15 cellular contexts compared by ENCODE assay signal in the genomic region with DNA sequence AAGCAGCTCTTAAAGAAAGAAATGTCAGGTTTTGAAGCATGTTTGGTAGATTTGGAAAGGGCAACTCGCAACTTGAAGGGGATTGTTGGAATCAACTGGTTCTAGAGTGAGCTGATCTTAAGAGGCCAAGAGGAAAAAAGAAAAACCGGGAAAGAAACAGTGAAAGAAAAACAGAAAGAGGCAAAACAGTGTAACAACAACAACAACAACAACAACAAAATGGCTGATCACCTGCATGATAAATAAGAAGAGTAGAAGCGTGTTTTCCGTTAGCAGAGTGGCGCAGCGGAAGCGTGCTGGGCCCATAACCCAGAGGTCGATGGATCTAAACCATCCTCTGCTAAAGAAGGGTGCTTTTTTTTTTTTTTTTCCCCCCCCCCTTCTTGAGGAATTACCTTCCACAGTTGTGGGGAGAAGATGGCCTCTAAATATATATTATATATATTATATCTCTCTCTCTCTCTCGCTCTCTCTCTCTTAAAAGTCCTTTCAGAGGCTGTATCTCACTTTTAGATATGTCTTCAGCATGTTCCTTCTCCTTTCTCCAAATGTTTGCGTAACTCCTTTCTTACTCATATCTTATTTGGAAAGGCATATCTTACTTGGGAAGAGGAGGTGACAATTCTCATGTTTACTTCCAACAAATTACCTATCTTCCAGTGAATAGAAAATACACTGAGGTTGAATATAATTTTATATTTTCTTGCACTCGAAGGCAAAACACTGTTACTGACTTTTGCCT.
DNase-seq lines count a peak whose midpoint lies in the region; ATAC-seq, FAIRE-seq and TF ChIP-seq lines count a peak whose summit lies in the region.
"Had no signal": no experiment of that assay in that cellular context is flagged by ENCODE, and none has a peak within 500 bp of the region (broad histone marks: within the 10 kb centered on the region; RNA-seq: fewer than 3 reads in every experiment).

No MANE protein-coding gene starts in this region.

- H3K27me3 Mint-ChIP-seq in T-helper 17 cell = peaks cover 38% of the 10 kb centered on the region

- H3K9me3 ChIP-seq in T-helper 17 cell (ENCODE audit: control insufficient read depth, low read length, poor library complexity, severe bottlenecking) (no peaks in the 10 kb centered on the region), iPS-15b (ENCODE audit: control insufficient read depth, insufficient read depth, low read length) (no peaks in the 10 kb centered on the region), sigmoid colon (no peaks in the 10 kb centered on the region)

- TF ChIP-seq EP300 in sigmoid colon (IDR thresholded peaks at IDR 0.05) = no peak

- no peak for FAIRE-seq in GM12891 (lab: Jason Lieb, UNC)
- FAIRE-seq: G401.6 had no signal

- H3K4me1 ChIP-seq in iPS-15b (ENCODE audit: control insufficient read depth, insufficient read depth, low read length) = peaks cover under 1% of the 10 kb centered on the region
- no peaks in the 10 kb centered on the region for H3K4me1 ChIP-seq in sigmoid colon

- peaks cover 39% of the 10 kb centered on the region for H3K27me3 ChIP-seq in iPS-15b (ENCODE audit: control insufficient read depth, insufficient read depth, low read length)
- H3K27me3 ChIP-seq in sigmoid colon = peaks cover 0 to 28% (median 12%) of the 10 kb centered on the region in 3 donors

- peak overlapping the region; percentile 84 for H3K27ac Mint-ChIP-seq in T-helper 17 cell
- H3K27ac Mint-ChIP-seq: B cell, naive B cell had no signal

- H3K9ac ChIP-seq in iPS-15b (ENCODE audit: low read depth, low read length) = peak overlapping the region; percentile 41

- H3K4me3 ChIP-seq in iPS-15b (ENCODE audit: low read depth, low read length) = peak overlapping the region; percentile 67
- H3K4me3 ChIP-seq in sigmoid colon = no peak overlapping the region

- H3K36me3 Mint-ChIP-seq in T-helper 17 cell (ENCODE audit: low read depth) = peaks cover 3% of the 10 kb centered on the region

- TF ChIP-seq POLR2A in sigmoid colon (IDR thresholded peaks at IDR 0.05) (no peak), GM12891 (IDR thresholded peaks at IDR 0.05; ENCODE audit: low read depth, low read length) (no peak)

- H3K4me1 Mint-ChIP-seq in T-helper 17 cell = peaks cover 4% of the 10 kb centered on the region

- H3K27ac ChIP-seq in sigmoid colon = no peak overlapping the region

- no peaks in the 10 kb centered on the region for H3K36me3 ChIP-seq in iPS-15b (ENCODE audit: control insufficient read depth, insufficient read depth, low read length)
- no peaks in the 10 kb centered on the region for H3K36me3 ChIP-seq in sigmoid colon

- ATAC-seq in T-helper 17 cell (no peak), HG03196 (IDR thresholded peaks at IDR 0.05; ENCODE audit: unreplicated experiment) (no peak)
- ATAC-seq: right cardiac atrium, Right ventricle myocardium inferior had no signal

- H3K4me3 Mint-ChIP-seq in T-helper 17 cell = peak overlapping the region; percentile 64
- H3K4me3 Mint-ChIP-seq: B cell had no signal

- DNase-seq in ELF-1 (ENCODE audit: low read depth, low spot score) (peak; percentile 59), HT1080 (ENCODE audit: low read depth) (peak; percentile 73), T-helper 17 cell (no peak), sigmoid colon (no peak), GM12891 (ENCODE audit: insufficient read length, low spot score) (no peak), NCI-H1105 treated with DMSO at 0.1 percent for 48 hours (lab: John Stamatoyannopoulos, UW) (no peak)
- DNase-seq: MM.1S, naive B cell, NCI-H446 treated with DMSO at 0.1 percent for 48 hours, right cardiac atrium had no signal

- WGBS in sigmoid colon, 2 donors = 82 to 95% methylated on average over 11 of the region's 11 CpGs

- intact Hi-C loops in sigmoid colon (cut with DNase I) = no loop called here

- no peak for TF ChIP-seq CTCF in sigmoid colon (IDR thresholded peaks at IDR 0.05)

TF ChIP-seq in GM12891, 5 proteins besides CTCF, POLR2A, EP300 and RAD21:
- TF ChIP-seq PAX5 (IDR thresholded peaks at IDR 0.05; ENCODE audit: insufficient read depth, low read length, severe bottlenecking) = no peak
- TF ChIP-seq POLR2AphosphoS5 (IDR thresholded peaks at IDR 0.05; ENCODE audit: low read depth, low read length) = no peak
- TF ChIP-seq POU2F2 (IDR thresholded peaks at IDR 0.05; ENCODE audit: low read depth, low read length) = no peak
- no peak for TF ChIP-seq SPI1 (IDR thresholded peaks at IDR 0.05; ENCODE audit: low read depth, low read length)
- TF ChIP-seq TAF1 (IDR thresholded peaks at IDR 0.05; ENCODE audit: low read depth, low read length) = no peak

Comparison
In these comparisons a context has a peak if more than half of its experiments do, and no peak if none do; other contexts are left out.
1. DNase-seq: peak in ELF-1 (single experiment) and HT1080 (single experiment); none in T-helper 17 cell (0 of 3), sigmoid colon (single experiment), GM12891 (single experiment) and NCI-H1105 treated with DMSO at 0.1 percent for 48 hours (single experiment).